ENCODE assay signal across 24 cellular contexts in the genomic region with DNA sequence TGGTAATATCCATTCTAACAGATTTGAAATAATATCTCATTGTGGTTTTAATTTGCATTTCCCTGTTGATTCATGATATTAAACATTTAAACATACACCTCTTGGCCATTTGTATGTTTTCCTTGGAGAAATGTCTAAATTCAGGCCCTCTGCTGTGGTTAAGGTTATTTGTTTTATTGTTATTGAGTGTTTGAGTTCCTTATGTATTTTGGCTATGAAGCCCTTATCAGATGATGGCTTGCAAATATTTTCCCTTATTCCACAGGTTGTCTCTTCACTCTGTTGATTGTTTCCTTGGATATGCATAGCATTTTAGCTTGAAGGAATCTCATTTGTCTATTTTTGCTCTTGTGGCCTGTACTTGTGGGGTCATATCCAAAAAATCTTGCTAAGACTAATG.
"Had no signal": no experiment of that assay in that cellular context is flagged by ENCODE, and none has a peak within 500 bp of the region (broad histone marks: within the 10 kb centered on the region; RNA-seq: fewer than 3 reads in every experiment).

No MANE protein-coding gene starts in this region.

- H3K27me3 Mint-ChIP-seq: dendritic cell treated with granulocyte-macrophage colony-stimulating factor and Interleukin-4, amounts not matched to agents 40 ng/mL and 50 ng/mL, for 4 days; naive B cell; natural killer cell treated with Interleukin-12 subunit alpha and Interleukin-12 subunit beta and Interleukin-15 and Interleukin-18, amount 100 ng/mL, for 72 hours had no signal

- H3K27ac Mint-ChIP-seq: dendritic cell treated with granulocyte-macrophage colony-stimulating factor and Interleukin-4, amounts not matched to agents 40 ng/mL and 50 ng/mL, for 4 days; endodermal cell; mesothelial cell of epicardium; naive B cell; natural killer cell treated with Interleukin-12 subunit alpha and Interleukin-12 subunit beta and Interleukin-15 and Interleukin-18, amount 100 ng/mL, for 72 hours; stimulated activated effector memory CD8-positive, alpha-beta T cell treated with anti-CD3 and anti-CD28 coated beads, Interleukin-12 subunit alpha, Interleukin-12 subunit beta, amount 100 ng/mL, for 72 hours had no signal

- H3K36me3 Mint-ChIP-seq: mesothelial cell of epicardium; naive B cell; natural killer cell treated with Interleukin-12 subunit alpha and Interleukin-12 subunit beta and Interleukin-15 and Interleukin-18, amount 100 ng/mL, for 72 hours; stimulated activated effector memory CD8-positive, alpha-beta T cell treated with anti-CD3 and anti-CD28 coated beads, Interleukin-12 subunit alpha, Interleukin-12 subunit beta, amount 100 ng/mL, for 72 hours had no signal

- H3K4me1 Mint-ChIP-seq: endodermal cell; mesothelial cell of epicardium; naive B cell; stimulated activated effector memory CD8-positive, alpha-beta T cell treated with anti-CD3 and anti-CD28 coated beads, Interleukin-12 subunit alpha, Interleukin-12 subunit beta, amount 100 ng/mL, for 72 hours had no signal

- DNase-seq: effector CD8-positive, alpha-beta T cell; endodermal cell; foreskin fibroblast; gastrocnemius medialis; head of caudate nucleus; mesenchymal stem cell; mucosa of descending colon; naive B cell; nucleus accumbens; psoas muscle; right cardiac atrium; sigmoid colon; stimulated activated CD4-positive, alpha-beta T cell treated with anti-CD3 and anti-CD28 coated beads, Interleukin-2, amount 100 ng/mL, for 24 hours; stimulated activated CD4-positive, alpha-beta T cell treated with anti-CD3 and anti-CD28 coated beads, Interleukin-4, amount 100 ng/mL, for 24 hours; stimulated activated naive CD4-positive, alpha-beta T cell treated with Interleukin-2 at 50 U/mL for 16 hours; stomach; thyroid gland; trophoblast cell had no signal

- ATAC-seq: esophagus mucosa; gastrocnemius medialis; left lobe of liver; mucosa of descending colon; natural killer cell treated with Interleukin-12 subunit alpha and Interleukin-12 subunit beta and Interleukin-15 and Interleukin-18, amount 100 ng/mL, for 72 hours; psoas muscle; right cardiac atrium; stimulated activated effector memory CD8-positive, alpha-beta T cell treated with anti-CD3 and anti-CD28 coated beads, Interleukin-12 subunit alpha, Interleukin-12 subunit beta, amount 100 ng/mL, for 72 hours had no signal

- H3K9me3 Mint-ChIP-seq: endodermal cell had no signal

- H3K4me3 Mint-ChIP-seq: dendritic cell treated with granulocyte-macrophage colony-stimulating factor and Interleukin-4, amounts not matched to agents 40 ng/mL and 50 ng/mL, for 4 days; endodermal cell; mesothelial cell of epicardium; naive B cell; natural killer cell treated with Interleukin-12 subunit alpha and Interleukin-12 subunit beta and Interleukin-15 and Interleukin-18, amount 100 ng/mL, for 72 hours; stimulated activated effector memory CD8-positive, alpha-beta T cell treated with anti-CD3 and anti-CD28 coated beads, Interleukin-12 subunit alpha, Interleukin-12 subunit beta, amount 100 ng/mL, for 72 hours had no signal
